In genomic region chr7:101986335-101986734, GRCh38 we compare ENCODE assay signal across 12 cellular contexts.
A peak's percentile ranks its signal among the peaks of the same experiment; 100 is the strongest.
DNase-seq lines count a peak whose midpoint lies in the region; ATAC-seq and TF ChIP-seq lines count a peak whose summit lies in the region.
"Had no signal": no experiment of that assay in that cellular context is flagged by ENCODE, and none has a peak within 500 bp of the region (broad histone marks: within the 10 kb centered on the region; RNA-seq: fewer than 3 reads in every experiment).

No MANE protein-coding gene starts in this region.

- H2AFZ ChIP-seq in GM23338: no peak overlapping the region

- TF ChIP-seq CTCF in GM23338 (conservative IDR thresholded peaks at IDR 0.05; ENCODE audit: low read depth in 2 of 2): no peak
- TF ChIP-seq CTCF in sigmoid colon (IDR thresholded peaks at IDR 0.05): no peak

- peaks cover 43% of the 10 kb centered on the region for H3K4me1 Mint-ChIP-seq in GM23338
- H3K4me1 Mint-ChIP-seq in activated naive CD4-positive, alpha-beta T cell treated with anti-CD3 and anti-CD28 coated beads, Interleukin-2, amount 10 ng/mL, durations not matched to agents 7 days and 5 days: peaks cover 11% of the 10 kb centered on the region

- intact Hi-C loops in left ventricle myocardium superior (cut with micrococcal nuclease) (no loop called here), sigmoid colon (cut with DNase I) (no loop called here)

- H3K36me3 Mint-ChIP-seq in GM23338 (ENCODE audit: low read depth): peaks cover 26% of the 10 kb centered on the region
- H3K36me3 Mint-ChIP-seq in activated naive CD4-positive, alpha-beta T cell treated with anti-CD3 and anti-CD28 coated beads, Interleukin-2, amount 10 ng/mL, durations not matched to agents 7 days and 5 days: peaks cover 1% of the 10 kb centered on the region

- H3K4me1 ChIP-seq in GM23338 (ENCODE audit: insufficient read depth) (peaks cover 18% of the 10 kb centered on the region), sigmoid colon (peaks cover 0 to 33% (median 25%) of the 10 kb centered on the region in 4 donors)

- H3K9me2 ChIP-seq in GM23338 (ENCODE audit: insufficient read depth): no peaks in the 10 kb centered on the region

- ATAC-seq in GM23338: peak; percentile 46
- peak; percentile 78 for ATAC-seq in left ventricle myocardium superior

- H3K27ac ChIP-seq in GM23338 (ENCODE audit: low read depth): no peak overlapping the region; the same call in 1 of the 2 replicates
- H3K27ac ChIP-seq in sigmoid colon: peak overlapping the region in 3 of 4 donors; percentile 23 to 65 (median 31)
- H3K27ac ChIP-seq: C4-2B had no signal

- H3K79me2 ChIP-seq in GM23338 (replicated peaks; ENCODE audit: insufficient read depth): peaks cover 77% of the 10 kb centered on the region

- H3K4me3 Mint-ChIP-seq in GM23338: peak overlapping the region; percentile 4; the same call in 1 of the 3 replicates
- no peak overlapping the region for H3K4me3 Mint-ChIP-seq in activated naive CD4-positive, alpha-beta T cell treated with anti-CD3 and anti-CD28 coated beads, Interleukin-2, amount 10 ng/mL, durations not matched to agents 7 days and 5 days
- H3K4me3 Mint-ChIP-seq: activated CD4-positive, alpha-beta memory T cell treated with anti-CD3 and anti-CD28 coated beads for 36 hours had no signal

- H3K27me3 Mint-ChIP-seq in GM23338 (ENCODE audit: insufficient read depth, low read depth, poor library complexity): peaks cover 10% of the 10 kb centered on the region
- H3K27me3 Mint-ChIP-seq in activated naive CD4-positive, alpha-beta T cell treated with anti-CD3 and anti-CD28 coated beads, Interleukin-2, amount 10 ng/mL, durations not matched to agents 7 days and 5 days: no peaks in the 10 kb centered on the region
- H3K27me3 Mint-ChIP-seq: activated CD4-positive, alpha-beta memory T cell treated with anti-CD3 and anti-CD28 coated beads for 36 hours had no signal

- H3K9me3 ChIP-seq in sigmoid colon: no peaks in the 10 kb centered on the region

- CTCF ChIA-PET in activated naive CD4-positive, alpha-beta T cell treated with anti-CD3 and anti-CD28 coated beads, Interleukin-2, amount 10 ng/mL, durations not matched to agents 7 days and 5 days (lab: Charles Lee): no interaction called here

- H3K27me3 ChIP-seq in GM23338 (ENCODE audit: insufficient read depth): no peaks in the 10 kb centered on the region
- H3K27me3 ChIP-seq in sigmoid colon: no peaks in the 10 kb centered on the region

- H3K27ac Mint-ChIP-seq in GM23338: peak overlapping the region; percentile 66
- H3K27ac Mint-ChIP-seq in activated naive CD4-positive, alpha-beta T cell treated with anti-CD3 and anti-CD28 coated beads, Interleukin-2, amount 10 ng/mL, durations not matched to agents 7 days and 5 days: no peak overlapping the region
- H3K27ac Mint-ChIP-seq: activated CD4-positive, alpha-beta memory T cell treated with anti-CD3 and anti-CD28 coated beads for 36 hours had no signal

- peaks cover 9% of the 10 kb centered on the region; the same call in 1 of the 2 replicates for H4K20me1 ChIP-seq in GM23338 (replicated peaks; ENCODE audit: insufficient read depth)

- H3K36me3 ChIP-seq in GM23338 (ENCODE audit: insufficient read depth): no peaks in the 10 kb centered on the region
- H3K36me3 ChIP-seq in sigmoid colon: no peaks in the 10 kb centered on the region

- TF ChIP-seq EP300 in sigmoid colon (IDR thresholded peaks at IDR 0.05): no peak

- peak overlapping the region; percentile 30 for H3K4me2 ChIP-seq in GM23338

- H3K4me3 ChIP-seq in GM23338: no peak overlapping the region
- no peak overlapping the region for H3K4me3 ChIP-seq in sigmoid colon

- no peaks in the 10 kb centered on the region; the same call in 1 of the 2 replicates for H3F3A ChIP-seq in GM23338 (replicated peaks; ENCODE audit: low read depth)

- DNase-seq in GM23338 (ENCODE audit: low spot score) (no peak), astrocyte of the hippocampus (ENCODE audit: low read depth, low spot score) (peak; percentile 57), left ventricle myocardium superior (no peak), sigmoid colon (no peak), NCI-H526 treated with DMSO at 0.1 percent for 48 hours (lab: John Stamatoyannopoulos, UW) (no peak), AML-193 (lab: John Stamatoyannopoulos, UW) (no peak)
- no peak for DNase-seq in activated naive CD4-positive, alpha-beta T cell treated with anti-CD3 and anti-CD28 coated beads, Interleukin-2, amount 10 ng/mL, durations not matched to agents 7 days and 5 days
- no peak for DNase-seq in activated CD4-positive, alpha-beta T cell treated with anti-CD3 and anti-CD28 coated beads for 4 hours
- DNase-seq: activated CD4-positive, alpha-beta memory T cell treated with anti-CD3 and anti-CD28 coated beads for 36 hours; activated naive CD4-positive, alpha-beta T cell treated with Interleukin-2 at 50 U/mL for 16 hours; T-helper 1 cell had no signal

- no peak for TF ChIP-seq POLR2A in sigmoid colon (IDR thresholded peaks at IDR 0.05)

- peaks cover 10% of the 10 kb centered on the region; the same call in 2 of the 3 replicates for H3K9me3 Mint-ChIP-seq in GM23338
- H3K9me3 Mint-ChIP-seq in activated naive CD4-positive, alpha-beta T cell treated with anti-CD3 and anti-CD28 coated beads, Interleukin-2, amount 10 ng/mL, durations not matched to agents 7 days and 5 days: peaks cover 1% of the 10 kb centered on the region

- WGBS in sigmoid colon, 2 donors: 89 to 95% methylated on average over 8 of the region's 8 CpGs

TF ChIP-seq in GM23338, 12 proteins besides CTCF, POLR2A, EP300 and RAD21 (continues in another document):
- TF ChIP-seq STAT1 (IDR thresholded peaks at IDR 0.05; ENCODE audit: unreplicated experiment): no peak
- no peak for TF ChIP-seq ZNF114 (CRISPR knock-in tag; IDR thresholded peaks at IDR 0.05)
- no peak for TF ChIP-seq JUNB (IDR thresholded peaks at IDR 0.05; ENCODE audit: unreplicated experiment)
- TF ChIP-seq EZH2phosphoT487 (IDR thresholded peaks at IDR 0.05; ENCODE audit: unreplicated experiment): no peak
- no peak for TF ChIP-seq ETS1 (IDR thresholded peaks at IDR 0.05)
- no peak for TF ChIP-seq CREB1 (CRISPR knock-in tag; IDR thresholded peaks at IDR 0.05; ENCODE audit: low read depth)
- TF ChIP-seq POLR2AphosphoS5 (IDR thresholded peaks at IDR 0.05; ENCODE audit: low read depth): no peak
